ENCODE assay signal across 29 cellular contexts in the genomic region with DNA sequence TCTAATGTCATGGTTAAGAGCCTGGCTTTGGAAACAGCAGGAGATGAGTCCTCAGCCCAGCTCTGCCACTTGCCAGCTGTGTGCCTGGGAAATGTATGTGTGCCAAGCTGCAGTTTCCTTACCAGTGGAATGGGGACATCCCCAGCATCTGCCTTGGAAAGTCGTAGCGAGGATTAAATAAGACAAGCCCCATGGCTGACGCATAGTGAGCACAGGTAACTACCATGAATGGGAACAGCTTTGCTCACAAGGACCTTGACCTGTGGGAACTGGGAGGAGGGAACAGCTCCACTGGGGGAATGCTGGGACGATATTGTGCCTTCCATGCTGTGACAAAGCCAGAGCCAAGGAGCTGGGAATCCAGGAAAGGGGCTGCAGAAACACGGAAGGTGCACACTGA. TPM values are rescaled to one million over a fixed set of nuclear protein-coding genes. Genes with fewer than 3 reads are reported as not detected.
"Had no signal": no experiment of that assay in that cellular context is flagged by ENCODE, and none has a peak within 500 bp of the region (broad histone marks: within the 10 kb centered on the region; RNA-seq: fewer than 3 reads in every experiment).

No MANE protein-coding gene starts in this region.

- H3K27ac Mint-ChIP-seq: activated B cell treated with CpG ODN at 0.5 μM for 24 hours; activated CD4-positive, alpha-beta memory T cell treated with anti-CD3 and anti-CD28 coated beads for 36 hours; activated CD4-positive, alpha-beta T cell treated with anti-CD3 and anti-CD28 coated beads, Interleukin-2, amount 10 ng/mL, durations not matched to agents 24 days and 14 days; activated naive CD8-positive, alpha-beta T cell treated with anti-CD3 and anti-CD28 coated beads, Interleukin-2, amount 10 ng/mL, durations not matched to agents 7 days and 5 days; T-cell had no signal

- H3K36me3 Mint-ChIP-seq: activated CD4-positive, alpha-beta memory T cell treated with anti-CD3 and anti-CD28 coated beads for 36 hours; activated naive CD8-positive, alpha-beta T cell treated with anti-CD3 and anti-CD28 coated beads, Interleukin-2, amount 10 ng/mL, durations not matched to agents 7 days and 5 days; T-cell had no signal

- H3K9me3 Mint-ChIP-seq: activated B cell treated with CpG ODN at 0.5 μM for 24 hours; activated CD4-positive, alpha-beta memory T cell treated with anti-CD3 and anti-CD28 coated beads for 36 hours; activated CD4-positive, alpha-beta T cell treated with anti-CD3 and anti-CD28 coated beads, Interleukin-2, amount 10 ng/mL, durations not matched to agents 24 days and 14 days; activated naive CD8-positive, alpha-beta T cell treated with anti-CD3 and anti-CD28 coated beads, Interleukin-2, amount 10 ng/mL, durations not matched to agents 7 days and 5 days; activated T-cell treated with anti-CD3 and anti-CD28 coated beads, Interleukin-2, amount 50 U/mL, for 4 hours; T-cell had no signal

- ATAC-seq: activated T-cell treated with anti-CD3 and anti-CD28 coated beads, Interleukin-2, amount 50 U/mL, for 4 hours; Panc1; Right ventricle myocardium inferior; T-cell had no signal

- DNase-seq: activated B cell treated with CpG ODN at 0.5 μM for 24 hours; activated CD4-positive, alpha-beta memory T cell treated with anti-CD3 and anti-CD28 coated beads for 36 hours; activated CD4-positive, alpha-beta T cell treated with anti-CD3 and anti-CD28 coated beads for 1 hour; activated CD4-positive, alpha-beta T cell treated with anti-CD3 and anti-CD28 coated beads, Interleukin-2, amount 10 ng/mL, durations not matched to agents 24 days and 14 days; activated CD8-positive, alpha-beta memory T cell treated with anti-CD3 and anti-CD28 coated beads for 24 hours; activated effector memory CD4-positive, alpha-beta T cell treated with anti-CD3 and anti-CD28 coated beads, Interleukin-2, amount 50 U/mL, for 16 hours; activated naive CD4-positive, alpha-beta T cell treated with anti-CD3 and anti-CD28 coated beads, Interleukin-2, amount 50 U/mL, for 16 hours; activated naive CD8-positive, alpha-beta T cell treated with anti-CD3 and anti-CD28 coated beads, Interleukin-2, amount 10 ng/mL, durations not matched to agents 7 days and 5 days; activated T-cell treated with anti-CD3 and anti-CD28 coated beads, Interleukin-2, amount 50 U/mL, for 4 hours; adrenal gland; anterior cingulate cortex; central memory CD4-positive, alpha-beta T cell; Kasumi-1; KBM-7; NCI-H1105 treated with DMSO at 0.1 percent for 48 hours; NCI-H146; NCI-H187 treated with DMSO at 0.1 percent for 48 hours; NCI-H2081 treated with DMSO at 0.1 percent for 48 hours; NCI-H510A treated with DMSO at 0.1 percent for 48 hours; NCI-H774; NK-92 treated with Interleukin-12 subunit alpha and Interleukin-12 subunit beta, amount 100 ng/mL, for 24 hours; OCI-M1; RPMI8226; T-cell; T-helper 2 cell; T1000 had no signal

- H3K4me3 Mint-ChIP-seq: activated B cell treated with CpG ODN at 0.5 μM for 24 hours; activated CD4-positive, alpha-beta memory T cell treated with anti-CD3 and anti-CD28 coated beads for 36 hours; activated CD4-positive, alpha-beta T cell treated with anti-CD3 and anti-CD28 coated beads, Interleukin-2, amount 10 ng/mL, durations not matched to agents 24 days and 14 days; activated naive CD8-positive, alpha-beta T cell treated with anti-CD3 and anti-CD28 coated beads, Interleukin-2, amount 10 ng/mL, durations not matched to agents 7 days and 5 days; activated T-cell treated with anti-CD3 and anti-CD28 coated beads, Interleukin-2, amount 50 U/mL, for 4 hours; T-cell had no signal

RNA-seq across cellular contexts. Expression of gene DSCAML1, which starts 2.6 kb away (rescaled TPM):
- total RNA-seq: activated T-cell treated with anti-CD3 and anti-CD28 coated beads, Interleukin-2, amount 50 U/mL, for 4 hours; chondrocyte had no signal

RNA-seq across cellular contexts. Expression of gene FXYD2, which starts 24.9 kb away (rescaled TPM):
- total RNA-seq: activated CD4-positive, alpha-beta memory T cell treated with anti-CD3 and anti-CD28 coated beads for 36 hours; chondrocyte had no signal
